ENCODE assay signal across 13 cellular contexts in genomic region chr14:69775012-69775411, GRCh38. TPM values are rescaled to one million over a fixed set of nuclear protein-coding genes. Genes with fewer than 3 reads are reported as not detected.
DNase-seq lines count a peak whose midpoint lies in the region; ATAC-seq lines count a peak whose summit lies in the region.
"Had no signal": no experiment of that assay in that cellular context is flagged by ENCODE, and none has a peak within 500 bp of the region (broad histone marks: within the 10 kb centered on the region; RNA-seq: fewer than 3 reads in every experiment).

No MANE protein-coding gene starts in this region.

- DNase-seq in stimulated activated naive CD8-positive, alpha-beta T cell treated with anti-CD3 and anti-CD28 coated beads, Interleukin-15, amount 100 ng/mL, for 72 hours: no peak
- DNase-seq in stimulated activated naive CD8-positive, alpha-beta T cell treated with anti-CD3 and anti-CD28 coated beads, Interleukin-15, Interleukin-2, amounts not matched to agents 100 U/mL and 50 U/mL, for 24 hours: no peak
- no peak for DNase-seq in naive B cell
- no peak for DNase-seq in NCI-H82 treated with DMSO at 0.1 percent for 48 hours (lab: John Stamatoyannopoulos, UW; ENCODE audit: unreplicated experiment)
- DNase-seq: ACHN, DMS 273 treated with DMSO at 0.1 percent for 48 hours, NCI-H1417 treated with DMSO at 0.1 percent for 48 hours, NCI-H2029, NCI-H510A treated with DMSO at 0.1 percent for 48 hours, SHP77 treated with DMSO at 0.1 percent for 48 hours had no signal

- no peak for ATAC-seq in stimulated activated naive CD8-positive, alpha-beta T cell treated with anti-CD3 and anti-CD28 coated beads, Interleukin-15, amount 100 ng/mL, for 72 hours
- no peak for ATAC-seq in stimulated activated naive CD8-positive, alpha-beta T cell treated with anti-CD3 and anti-CD28 coated beads, Interleukin-15, Interleukin-2, amounts not matched to agents 100 U/mL and 50 U/mL, for 24 hours
- no peak for ATAC-seq in naive B cell (ENCODE audit: low read depth in 2 of 2)
- no peak for ATAC-seq in GM21619 (IDR thresholded peaks at IDR 0.05; ENCODE audit: unreplicated experiment)
- no peak for ATAC-seq in HG02840 (IDR thresholded peaks at IDR 0.05; ENCODE audit: low FRiP score, unreplicated experiment)

- peaks cover 78% of the 10 kb centered on the region for H3K4me1 Mint-ChIP-seq in stimulated activated naive CD8-positive, alpha-beta T cell treated with anti-CD3 and anti-CD28 coated beads, Interleukin-15, amount 100 ng/mL, for 72 hours
- peaks cover 72% of the 10 kb centered on the region for H3K4me1 Mint-ChIP-seq in activated naive CD8-positive, alpha-beta T cell (ENCODE audit: low read depth)
- H3K4me1 Mint-ChIP-seq in naive B cell: peaks cover 31 to 53% (median 35%) of the 10 kb centered on the region in 3 donors

- peaks cover 25% of the 10 kb centered on the region for H3K36me3 Mint-ChIP-seq in activated naive CD8-positive, alpha-beta T cell
- peaks cover 20 to 21% of the 10 kb centered on the region in 2 donors for H3K36me3 Mint-ChIP-seq in naive B cell

- H3K9me3 Mint-ChIP-seq in stimulated activated naive CD8-positive, alpha-beta T cell treated with anti-CD3 and anti-CD28 coated beads, Interleukin-15, amount 100 ng/mL, for 72 hours: no peaks in the 10 kb centered on the region
- H3K9me3 Mint-ChIP-seq in activated naive CD8-positive, alpha-beta T cell (ENCODE audit: low read depth): no peaks in the 10 kb centered on the region
- H3K9me3 Mint-ChIP-seq in naive B cell: no peaks in the 10 kb centered on the region

- no peaks in the 10 kb centered on the region for H3K27me3 Mint-ChIP-seq in stimulated activated naive CD8-positive, alpha-beta T cell treated with anti-CD3 and anti-CD28 coated beads, Interleukin-15, amount 100 ng/mL, for 72 hours
- H3K27me3 Mint-ChIP-seq in activated naive CD8-positive, alpha-beta T cell: no peaks in the 10 kb centered on the region
- H3K27me3 Mint-ChIP-seq in naive B cell: no peaks in the 10 kb centered on the region

- H3K4me3 Mint-ChIP-seq in stimulated activated naive CD8-positive, alpha-beta T cell treated with anti-CD3 and anti-CD28 coated beads, Interleukin-15, amount 100 ng/mL, for 72 hours: no peak overlapping the region
- no peak overlapping the region for H3K4me3 Mint-ChIP-seq in activated naive CD8-positive, alpha-beta T cell
- peak overlapping the region in 1 of 8 donors; percentile 13 for H3K4me3 Mint-ChIP-seq in naive B cell

- peak overlapping the region; percentile 67 to 69 for H3K27ac Mint-ChIP-seq in stimulated activated naive CD8-positive, alpha-beta T cell treated with anti-CD3 and anti-CD28 coated beads, Interleukin-15, amount 100 ng/mL, for 72 hours
- H3K27ac Mint-ChIP-seq in activated naive CD8-positive, alpha-beta T cell: peak overlapping the region; percentile 81
- H3K27ac Mint-ChIP-seq in naive B cell: peak overlapping the region in 4 of 6 donors; percentile 29 to 82 (median 66)

RNA-seq across cellular contexts. Expression of gene SRSF5, which starts 8.1 kb away (rescaled TPM):
- 1,000 to 10,000 TPM in 4 of 6 donors, 100 to 1,000 TPM in 2; 654 to 1,299 (median 1,165) TPM for polyA plus RNA-seq in naive B cell (ENCODE audit: low read depth in 6 of 6)

RNA-seq across cellular contexts. Expression of gene SLC10A1, which starts 22.0 kb away (rescaled TPM):
- polyA plus RNA-seq in naive B cell (ENCODE audit: low read depth in 6 of 6): under 1 TPM in 3 of 6 donors, not detected in 3; 0.12 to 0.23 (median 0.16) TPM
